Comparison of ENCODE assay signal across 12 cellular contexts in the genomic region with DNA sequence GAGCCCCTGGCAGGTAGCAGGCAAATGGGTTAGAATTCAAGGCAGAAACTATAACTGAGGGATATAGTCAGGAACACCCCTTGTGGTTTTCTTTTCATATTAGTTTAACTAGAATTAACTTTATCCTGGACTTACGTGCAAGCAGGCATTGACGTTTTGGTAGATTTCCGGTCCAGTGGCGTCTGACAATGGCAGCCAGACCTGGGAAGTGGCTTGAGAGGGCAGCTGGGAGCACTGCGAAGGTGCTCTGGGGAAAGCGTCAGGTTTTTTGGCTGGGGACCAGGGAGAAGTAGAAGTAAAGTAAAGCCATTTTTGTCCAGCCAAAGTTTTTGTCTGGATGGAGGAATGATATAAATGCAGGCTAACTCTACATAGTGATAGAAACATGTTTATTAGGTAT. TPM values are rescaled to one million over a fixed set of nuclear protein-coding genes. Genes with fewer than 3 reads are reported as not detected.
DNase-seq lines count a peak whose midpoint lies in the region; ATAC-seq and TF ChIP-seq lines count a peak whose summit lies in the region.
"Had no signal": no experiment of that assay in that cellular context is flagged by ENCODE, and none has a peak within 500 bp of the region (broad histone marks: within the 10 kb centered on the region; RNA-seq: fewer than 3 reads in every experiment).

No MANE protein-coding gene starts in this region.

- H3K9me3 ChIP-seq in Peyer's patch = no peaks in the 10 kb centered on the region
- no peaks in the 10 kb centered on the region for H3K9me3 ChIP-seq in neural progenitor cell (ENCODE audit: low read depth)

- no peak overlapping the region for H3K9ac ChIP-seq in neural progenitor cell

- H3K36me3 ChIP-seq in GM23338 (ENCODE audit: insufficient read depth) (no peaks in the 10 kb centered on the region), Peyer's patch (no peaks in the 10 kb centered on the region), neural progenitor cell (no peaks in the 10 kb centered on the region)

- H3K27ac ChIP-seq in GM23338 (ENCODE audit: low read depth) (no peak overlapping the region), Peyer's patch (no peak overlapping the region), neural progenitor cell (no peak overlapping the region)

- no peak overlapping the region for H3K4me3 Mint-ChIP-seq in GM23338
- H3K4me3 Mint-ChIP-seq in neural progenitor cell = no peak overlapping the region
- H3K4me3 Mint-ChIP-seq: activated naive CD4-positive, alpha-beta T cell treated with anti-CD3 and anti-CD28 coated beads for 36 hours; naive thymus-derived CD8-positive, alpha-beta T cell had no signal

- TF ChIP-seq POLR2A in Peyer's patch (IDR thresholded peaks at IDR 0.05) = no peak

- H3F3A ChIP-seq in GM23338 (replicated peaks; ENCODE audit: low read depth) (peaks cover 2% of the 10 kb centered on the region; the same call in 1 of the 2 replicates), neural progenitor cell (ENCODE audit: low read depth) (peaks cover 20% of the 10 kb centered on the region)

- H3K79me2 ChIP-seq in GM23338 (replicated peaks; ENCODE audit: insufficient read depth) (no peaks in the 10 kb centered on the region), neural progenitor cell (ENCODE audit: low read depth) (no peaks in the 10 kb centered on the region)

- H3K36me3 Mint-ChIP-seq in GM23338 (ENCODE audit: low read depth) = no peaks in the 10 kb centered on the region
- no peaks in the 10 kb centered on the region for H3K36me3 Mint-ChIP-seq in neural progenitor cell

- H3K4me3 ChIP-seq in GM23338 = no peak overlapping the region
- H3K4me3 ChIP-seq in Peyer's patch = no peak overlapping the region
- H3K4me3 ChIP-seq in neural progenitor cell = no peak overlapping the region

- H3K27me3 ChIP-seq in GM23338 (ENCODE audit: insufficient read depth) (peaks cover 9% of the 10 kb centered on the region; the same call in 1 of the 2 replicates), Peyer's patch (no peaks in the 10 kb centered on the region), neural progenitor cell (peaks cover 100% of the 10 kb centered on the region)

- no peak for TF ChIP-seq CTCF in GM23338 (conservative IDR thresholded peaks at IDR 0.05; ENCODE audit: low read depth in 2 of 2)
- no peak for TF ChIP-seq CTCF in Peyer's patch (IDR thresholded peaks at IDR 0.05)
- TF ChIP-seq CTCF in neural progenitor cell (IDR thresholded peaks at IDR 0.05) = no peak

- H3K9me3 Mint-ChIP-seq in GM23338 (no peaks in the 10 kb centered on the region), neural progenitor cell (no peaks in the 10 kb centered on the region)
- H3K9me3 Mint-ChIP-seq: activated naive CD4-positive, alpha-beta T cell treated with anti-CD3 and anti-CD28 coated beads for 36 hours; naive thymus-derived CD8-positive, alpha-beta T cell had no signal

- H3K4me2 ChIP-seq in GM23338 = no peak overlapping the region
- no peak overlapping the region for H3K4me2 ChIP-seq in neural progenitor cell

- peak; percentile 36; the same call in 2 of the 3 replicates for ATAC-seq in GM23338
- ATAC-seq in HG02763 (IDR thresholded peaks at IDR 0.05; ENCODE audit: unreplicated experiment) = no peak
- ATAC-seq in GM21619 (IDR thresholded peaks at IDR 0.05; ENCODE audit: unreplicated experiment) = no peak
- no peak for ATAC-seq in GM19035 (IDR thresholded peaks at IDR 0.05; ENCODE audit: unreplicated experiment)

- H2AFZ ChIP-seq in GM23338 (no peak overlapping the region), neural progenitor cell (replicated peaks) (no peak overlapping the region)

- H3K4me1 ChIP-seq in GM23338 (ENCODE audit: insufficient read depth) (no peaks in the 10 kb centered on the region), Peyer's patch (peaks cover 0 to 13% (median 0%) of the 10 kb centered on the region in 4 donors), neural progenitor cell (peaks cover 7% of the 10 kb centered on the region)

- H3K27me3 Mint-ChIP-seq in GM23338 (ENCODE audit: insufficient read depth, low read depth, poor library complexity) (peaks cover 17% of the 10 kb centered on the region), neural progenitor cell (ENCODE audit: insufficient read depth, low read depth) (peaks cover 25% of the 10 kb centered on the region)

- DNase-seq in DMS153 treated with DMSO at 0.1 percent for 48 hours (lab: John Stamatoyannopoulos, UW; ENCODE audit: unreplicated experiment) (peak; percentile 36), GM23338 (ENCODE audit: low spot score) (no peak), Peyer's patch (peak in 2 of 3 donors; percentile 11 to 43), neural progenitor cell (ENCODE audit: low spot score) (peak; percentile 42)
- DNase-seq: activated CD8-positive, alpha-beta memory T cell treated with anti-CD3 and anti-CD28 coated beads, Interleukin-2, amount 50 U/mL, for 48 hours had no signal

- H3K27ac Mint-ChIP-seq in GM23338 (no peak overlapping the region), neural progenitor cell (no peak overlapping the region)
- H3K27ac Mint-ChIP-seq: activated naive CD4-positive, alpha-beta T cell treated with anti-CD3 and anti-CD28 coated beads for 36 hours had no signal

- H4K20me1 ChIP-seq in GM23338 (replicated peaks; ENCODE audit: insufficient read depth) (no peaks in the 10 kb centered on the region; the same call in 1 of the 2 replicates), neural progenitor cell (ENCODE audit: low read depth) (peaks cover 10% of the 10 kb centered on the region)

- H3K4me1 Mint-ChIP-seq in GM23338 = peaks cover 4% of the 10 kb centered on the region; the same call in 2 of the 3 replicates
- peaks cover 17% of the 10 kb centered on the region for H3K4me1 Mint-ChIP-seq in neural progenitor cell

- no peaks in the 10 kb centered on the region for H3K9me2 ChIP-seq in GM23338 (ENCODE audit: insufficient read depth)

TF ChIP-seq in GM23338, 12 proteins besides CTCF, POLR2A, EP300 and RAD21 (continues in another document):
- no peak for TF ChIP-seq EZH2phosphoT487 (IDR thresholded peaks at IDR 0.05; ENCODE audit: unreplicated experiment)
- no peak for TF ChIP-seq POLR2AphosphoS5 (IDR thresholded peaks at IDR 0.05; ENCODE audit: low read depth)
- TF ChIP-seq, protein P1, sequence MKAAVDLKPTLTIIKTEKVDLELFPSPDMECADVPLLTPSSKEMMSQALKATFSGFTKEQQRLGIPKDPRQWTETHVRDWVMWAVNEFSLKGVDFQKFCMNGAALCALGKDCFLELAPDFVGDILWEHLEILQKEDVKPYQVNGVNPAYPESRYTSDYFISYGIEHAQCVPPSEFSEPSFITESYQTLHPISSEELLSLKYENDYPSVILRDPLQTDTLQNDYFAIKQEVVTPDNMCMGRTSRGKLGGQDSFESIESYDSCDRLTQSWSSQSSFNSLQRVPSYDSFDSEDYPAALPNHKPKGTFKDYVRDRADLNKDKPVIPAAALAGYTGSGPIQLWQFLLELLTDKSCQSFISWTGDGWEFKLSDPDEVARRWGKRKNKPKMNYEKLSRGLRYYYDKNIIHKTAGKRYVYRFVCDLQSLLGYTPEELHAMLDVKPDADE (IDR thresholded peaks at IDR 0.05) = no peak
- no peak for TF ChIP-seq NANOG (IDR thresholded peaks at IDR 0.05; ENCODE audit: borderline replicate concordance)

RNA-seq across cellular contexts. Expression of a gene that starts 8.4 kb away (rescaled TPM):
- total RNA-seq in GM23338 (2014; rRNA removed; shearing (Covaris generic)) = 2.7 and 4.1 TPM in 2 replicates
- polyA plus RNA-seq in GM23338 (2016; fragmentation: Nextera tagmentation; extraction: Ambion mirVana) = 1.1 and 1.3 TPM in 2 replicates
- total RNA-seq in Peyer's patch (100 to 1,000 TPM in 3 of 4 donors, 10 to 100 TPM in 1; 49.5 to 160 (median 134) TPM), neural progenitor cell (ENCODE audit: low replicate concordance) (not detected in 2 replicates)

RNA-seq across cellular contexts. Expression of a gene that starts 15.6 kb away (rescaled TPM):
- total RNA-seq in GM23338 (2014; rRNA removed; shearing (Covaris generic)) = 0.16 and 0.73 TPM in 2 replicates
- not detected in 2 replicates for polyA plus RNA-seq in GM23338 (2016; fragmentation: Nextera tagmentation; extraction: Ambion mirVana)
- total RNA-seq in Peyer's patch = not detected
- total RNA-seq in neural progenitor cell (ENCODE audit: low replicate concordance) = not detected in 2 replicates
- total RNA-seq: activated naive CD4-positive, alpha-beta T cell treated with anti-CD3 and anti-CD28 coated beads for 36 hours; naive thymus-derived CD8-positive, alpha-beta T cell; pulmonary artery endothelial cell had no signal
- polyA plus RNA-seq: BJ; naive thymus-derived CD8-positive, alpha-beta T cell had no signal
